In the genomic region with DNA sequence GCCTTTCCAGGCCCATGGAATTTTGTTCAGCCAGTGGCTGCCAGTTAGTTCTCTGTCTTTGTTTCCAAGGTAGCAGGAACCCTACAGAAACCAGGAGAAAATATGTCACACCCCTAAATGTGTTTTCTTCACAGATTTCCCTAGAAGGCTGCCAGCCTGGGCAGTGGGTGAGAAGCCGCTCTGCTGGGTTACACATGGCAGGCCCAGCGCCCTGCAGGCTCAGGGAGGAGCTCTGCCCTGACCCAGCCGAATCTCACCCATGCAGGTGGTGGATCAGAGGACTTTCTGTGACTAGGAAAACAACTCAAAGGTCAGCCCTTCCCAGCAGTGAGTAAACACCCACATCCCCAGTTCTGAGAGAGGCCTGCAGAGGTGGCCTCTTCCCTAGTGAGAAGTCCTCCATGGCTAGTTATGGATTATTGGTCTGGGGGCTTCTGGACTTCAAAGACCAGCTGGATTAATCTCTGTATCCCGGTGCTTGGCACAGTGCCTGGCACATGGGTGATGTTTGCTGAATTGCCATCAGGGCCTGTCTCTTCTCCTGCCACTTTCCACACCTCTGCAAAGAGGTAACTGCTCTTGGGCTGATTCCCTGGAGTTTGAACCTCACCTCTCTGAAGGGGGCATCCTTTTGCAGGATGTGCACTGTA, we compare ENCODE assay signal across 16 cellular contexts. TPM values are rescaled to one million over a fixed set of nuclear protein-coding genes. Genes with fewer than 3 reads are reported as not detected.
DNase-seq lines count a peak whose midpoint lies in the region; ATAC-seq and TF ChIP-seq lines count a peak whose summit lies in the region.
"Had no signal": no experiment of that assay in that cellular context is flagged by ENCODE, and none has a peak within 500 bp of the region (broad histone marks: within the 10 kb centered on the region; RNA-seq: fewer than 3 reads in every experiment).

No MANE protein-coding gene starts in this region.

- POLR2A ChIA-PET in activated CD4-positive, alpha-beta memory T cell treated with anti-CD3 and anti-CD28 coated beads for 36 hours (lab: Charles Lee), result no interaction called here
- POLR2A ChIA-PET in activated CD4-positive, alpha-beta memory T cell treated with anti-CD3 and anti-CD28 coated beads, Interleukin-2, amount 10 ng/mL, durations not matched to agents 7 days and 5 days (lab: Charles Lee), result no interaction called here
- POLR2A ChIA-PET in WTC11 (lab: Charles Lee), result interaction anchor here (0.6 kb wide), 1 partner anchor 22 kb away, joined by 4 read pairs; no protein-coding TSS in a partner anchor
- POLR2A ChIA-PET in T-cell (lab: Charles Lee), result no interaction called here

- no peaks in the 10 kb centered on the region for H3K36me3 Mint-ChIP-seq in activated CD4-positive, alpha-beta memory T cell treated with anti-CD3 and anti-CD28 coated beads for 36 hours
- H3K36me3 Mint-ChIP-seq in activated CD4-positive, alpha-beta memory T cell treated with anti-CD3 and anti-CD28 coated beads, Interleukin-2, amount 10 ng/mL, durations not matched to agents 7 days and 5 days (ENCODE audit: low read depth), result peaks cover 6% of the 10 kb centered on the region
- H3K36me3 Mint-ChIP-seq in WTC11 (no peaks in the 10 kb centered on the region), T-cell (no peaks in the 10 kb centered on the region)
- no peaks in the 10 kb centered on the region for H3K36me3 Mint-ChIP-seq in stimulated activated effector memory CD8-positive, alpha-beta T cell treated with anti-CD3 and anti-CD28 coated beads, Interleukin-12 subunit alpha, Interleukin-12 subunit beta, amount 100 ng/mL, for 72 hours
- H3K36me3 Mint-ChIP-seq: CD8-positive, alpha-beta T cell had no signal

- H3K4me3 Mint-ChIP-seq in activated CD4-positive, alpha-beta memory T cell treated with anti-CD3 and anti-CD28 coated beads for 36 hours, result no peak overlapping the region
- H3K4me3 Mint-ChIP-seq in activated CD4-positive, alpha-beta memory T cell treated with anti-CD3 and anti-CD28 coated beads, Interleukin-2, amount 10 ng/mL, durations not matched to agents 7 days and 5 days, result no peak overlapping the region
- H3K4me3 Mint-ChIP-seq in WTC11 (no peak overlapping the region), T-cell (no peak overlapping the region)
- H3K4me3 Mint-ChIP-seq in stimulated activated effector memory CD8-positive, alpha-beta T cell treated with anti-CD3 and anti-CD28 coated beads, Interleukin-12 subunit alpha, Interleukin-12 subunit beta, amount 100 ng/mL, for 72 hours, result no peak overlapping the region
- H3K4me3 Mint-ChIP-seq: activated T-cell treated with anti-CD3 and anti-CD28 coated beads, Interleukin-2, amount 50 U/mL, for 24 hours; CD8-positive, alpha-beta T cell had no signal

- H3K4me1 Mint-ChIP-seq in activated CD4-positive, alpha-beta memory T cell treated with anti-CD3 and anti-CD28 coated beads for 36 hours (ENCODE audit: low read depth), result peaks cover 24% of the 10 kb centered on the region
- peaks cover 36% of the 10 kb centered on the region for H3K4me1 Mint-ChIP-seq in activated CD4-positive, alpha-beta memory T cell treated with anti-CD3 and anti-CD28 coated beads, Interleukin-2, amount 10 ng/mL, durations not matched to agents 7 days and 5 days
- H3K4me1 Mint-ChIP-seq in WTC11, result peaks cover 15% of the 10 kb centered on the region
- H3K4me1 Mint-ChIP-seq in stimulated activated effector memory CD8-positive, alpha-beta T cell treated with anti-CD3 and anti-CD28 coated beads, Interleukin-12 subunit alpha, Interleukin-12 subunit beta, amount 100 ng/mL, for 72 hours, result peaks cover 19% of the 10 kb centered on the region
- H3K4me1 Mint-ChIP-seq in T-cell, result peaks cover 19 to 23% (median 20%) of the 10 kb centered on the region in 3 donors

- no peaks in the 10 kb centered on the region for H3K27me3 Mint-ChIP-seq in activated CD4-positive, alpha-beta memory T cell treated with anti-CD3 and anti-CD28 coated beads for 36 hours
- peaks cover under 1% of the 10 kb centered on the region for H3K27me3 Mint-ChIP-seq in activated CD4-positive, alpha-beta memory T cell treated with anti-CD3 and anti-CD28 coated beads, Interleukin-2, amount 10 ng/mL, durations not matched to agents 7 days and 5 days
- H3K27me3 Mint-ChIP-seq in WTC11 (ENCODE audit: low read depth), result no peaks in the 10 kb centered on the region
- no peaks in the 10 kb centered on the region for H3K27me3 Mint-ChIP-seq in T-cell
- H3K27me3 Mint-ChIP-seq: activated T-cell treated with anti-CD3 and anti-CD28 coated beads, Interleukin-2, amount 50 U/mL, for 24 hours had no signal

- peak overlapping the region; percentile 20 for H3K27ac Mint-ChIP-seq in activated CD4-positive, alpha-beta memory T cell treated with anti-CD3 and anti-CD28 coated beads for 36 hours
- H3K27ac Mint-ChIP-seq in activated CD4-positive, alpha-beta memory T cell treated with anti-CD3 and anti-CD28 coated beads, Interleukin-2, amount 10 ng/mL, durations not matched to agents 7 days and 5 days, result no peak overlapping the region
- H3K27ac Mint-ChIP-seq in WTC11 (no peak overlapping the region), T-cell (no peak overlapping the region)
- peak overlapping the region; percentile 26 for H3K27ac Mint-ChIP-seq in stimulated activated effector memory CD8-positive, alpha-beta T cell treated with anti-CD3 and anti-CD28 coated beads, Interleukin-12 subunit alpha, Interleukin-12 subunit beta, amount 100 ng/mL, for 72 hours
- H3K27ac Mint-ChIP-seq: activated T-cell treated with anti-CD3 and anti-CD28 coated beads, Interleukin-2, amount 50 U/mL, for 24 hours; CD8-positive, alpha-beta T cell had no signal

- intact Hi-C loops in activated CD4-positive, alpha-beta memory T cell treated with anti-CD3 and anti-CD28 coated beads for 36 hours (cut with micrococcal nuclease), result no loop called here

- DNase-seq in activated CD4-positive, alpha-beta memory T cell treated with anti-CD3 and anti-CD28 coated beads for 36 hours, result no peak
- DNase-seq in activated CD4-positive, alpha-beta memory T cell treated with anti-CD3 and anti-CD28 coated beads, Interleukin-2, amount 10 ng/mL, durations not matched to agents 7 days and 5 days, result no peak
- DNase-seq in WTC11 (ENCODE audit: low spot score) (no peak), left kidney (ENCODE audit: low read depth, low spot score) (peak; percentile 36), T-cell (no peak)
- no peak for DNase-seq in stimulated activated effector memory CD8-positive, alpha-beta T cell treated with anti-CD3 and anti-CD28 coated beads, Interleukin-12 subunit alpha, Interleukin-12 subunit beta, amount 100 ng/mL, for 72 hours (ENCODE audit: low spot score in 2 of 2)
- DNase-seq: activated CD4-positive, alpha-beta T cell treated with anti-CD3 and anti-CD28 coated beads for 1 hour; activated T-cell treated with anti-CD3 and anti-CD28 coated beads, Interleukin-2, amount 50 U/mL, for 24 hours; adrenal gland; CD8-positive, alpha-beta T cell; GOT3; NCI-H1694; NCI-H748 treated with DMSO at 0.1 percent for 48 hours; ovary had no signal

- ATAC-seq in WTC11, result peak; percentile 36; the same call in 1 of the 2 replicates
- peak; percentile 21 for ATAC-seq in stimulated activated effector memory CD8-positive, alpha-beta T cell treated with anti-CD3 and anti-CD28 coated beads, Interleukin-12 subunit alpha, Interleukin-12 subunit beta, amount 100 ng/mL, for 72 hours
- no peak for ATAC-seq in GM21723 (IDR thresholded peaks at IDR 0.05; ENCODE audit: unreplicated experiment)
- ATAC-seq in GM19395 (IDR thresholded peaks at IDR 0.05; ENCODE audit: unreplicated experiment), result no peak
- no peak for ATAC-seq in T-cell (replicated peaks in 1 of 4)
- ATAC-seq: CD8-positive, alpha-beta T cell had no signal

- no peak for TF ChIP-seq CTCF in WTC11 (IDR thresholded peaks at IDR 0.05)

- H3K9me3 Mint-ChIP-seq in activated CD4-positive, alpha-beta memory T cell treated with anti-CD3 and anti-CD28 coated beads for 36 hours, result no peaks in the 10 kb centered on the region
- no peaks in the 10 kb centered on the region for H3K9me3 Mint-ChIP-seq in activated CD4-positive, alpha-beta memory T cell treated with anti-CD3 and anti-CD28 coated beads, Interleukin-2, amount 10 ng/mL, durations not matched to agents 7 days and 5 days
- no peaks in the 10 kb centered on the region for H3K9me3 Mint-ChIP-seq in WTC11
- no peaks in the 10 kb centered on the region for H3K9me3 Mint-ChIP-seq in stimulated activated effector memory CD8-positive, alpha-beta T cell treated with anti-CD3 and anti-CD28 coated beads, Interleukin-12 subunit alpha, Interleukin-12 subunit beta, amount 100 ng/mL, for 72 hours
- no peaks in the 10 kb centered on the region for H3K9me3 Mint-ChIP-seq in T-cell
- H3K9me3 Mint-ChIP-seq: activated T-cell treated with anti-CD3 and anti-CD28 coated beads, Interleukin-2, amount 50 U/mL, for 24 hours; CD8-positive, alpha-beta T cell had no signal

- CTCF ChIA-PET in activated CD4-positive, alpha-beta memory T cell treated with anti-CD3 and anti-CD28 coated beads for 36 hours (lab: Charles Lee), result interaction anchor here (1.1 to 1.9 kb wide), 2 partner anchors 9 to 10 kb away, joined by 3 to 7 read pairs; no protein-coding TSS in a partner anchor
- CTCF ChIA-PET in activated CD4-positive, alpha-beta memory T cell treated with anti-CD3 and anti-CD28 coated beads, Interleukin-2, amount 10 ng/mL, durations not matched to agents 7 days and 5 days (lab: Charles Lee), result interaction anchor here (2.9 kb wide), 1 partner anchor 9 kb away, joined by 14 read pairs; no protein-coding TSS in a partner anchor
- CTCF ChIA-PET in WTC11 (lab: Charles Lee) (interaction anchor here (0.7 to 6.2 kb wide), 2 partner anchors 9 to 256 kb away, joined by 3 to 44 read pairs; no protein-coding TSS in a partner anchor), T-cell (lab: Charles Lee) (no interaction called here)

TF ChIP-seq in WTC11, 78 proteins besides CTCF, POLR2A, EP300 and RAD21 (continues in another document):
- TF ChIP-seq, protein P1, sequence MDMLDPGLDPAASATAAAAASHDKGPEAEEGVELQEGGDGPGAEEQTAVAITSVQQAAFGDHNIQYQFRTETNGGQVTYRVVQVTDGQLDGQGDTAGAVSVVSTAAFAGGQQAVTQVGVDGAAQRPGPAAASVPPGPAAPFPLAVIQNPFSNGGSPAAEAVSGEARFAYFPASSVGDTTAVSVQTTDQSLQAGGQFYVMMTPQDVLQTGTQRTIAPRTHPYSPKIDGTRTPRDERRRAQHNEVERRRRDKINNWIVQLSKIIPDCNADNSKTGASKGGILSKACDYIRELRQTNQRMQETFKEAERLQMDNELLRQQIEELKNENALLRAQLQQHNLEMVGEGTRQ (CRISPR knock-in tag; IDR thresholded peaks at IDR 0.05), result no peak
- TF ChIP-seq, protein P2, sequence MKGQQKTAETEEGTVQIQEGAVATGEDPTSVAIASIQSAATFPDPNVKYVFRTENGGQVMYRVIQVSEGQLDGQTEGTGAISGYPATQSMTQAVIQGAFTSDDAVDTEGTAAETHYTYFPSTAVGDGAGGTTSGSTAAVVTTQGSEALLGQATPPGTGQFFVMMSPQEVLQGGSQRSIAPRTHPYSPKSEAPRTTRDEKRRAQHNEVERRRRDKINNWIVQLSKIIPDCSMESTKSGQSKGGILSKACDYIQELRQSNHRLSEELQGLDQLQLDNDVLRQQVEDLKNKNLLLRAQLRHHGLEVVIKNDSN (CRISPR knock-in tag; IDR thresholded peaks at IDR 0.05), result no peak

RNA-seq across cellular contexts. Expression of gene BDH1, which starts 34.7 kb away (rescaled TPM):
- 10 to 100 TPM; 86.6 to 90.5 TPM for total RNA-seq in activated CD4-positive, alpha-beta memory T cell treated with anti-CD3 and anti-CD28 coated beads for 36 hours
- 10 to 100 TPM; 54.2 to 55.8 TPM for total RNA-seq in activated CD4-positive, alpha-beta memory T cell treated with anti-CD3 and anti-CD28 coated beads, Interleukin-2, amount 10 ng/mL, durations not matched to agents 7 days and 5 days
- total RNA-seq in WTC11 (2021), result 26.8 to 32.5 TPM (median 29.9 TPM) in 3 replicates
- total RNA-seq in T-cell, result 10 to 100 TPM; 31.1 to 74.7 (median 68.9) TPM

Comparison
In these comparisons a context has a peak if more than half of its experiments do, and no peak if none do; other contexts are left out.
1. H3K27ac Mint-ChIP-seq: peak in activated CD4-positive, alpha-beta memory T cell treated with anti-CD3 and anti-CD28 coated beads for 36 hours (single experiment) and stimulated activated effector memory CD8-positive, alpha-beta T cell treated with anti-CD3 and anti-CD28 coated beads, Interleukin-12 subunit alpha, Interleukin-12 subunit beta, amount 100 ng/mL, for 72 hours (single experiment); none in activated CD4-positive, alpha-beta memory T cell treated with anti-CD3 and anti-CD28 coated beads, Interleukin-2, amount 10 ng/mL, durations not matched to agents 7 days and 5 days (single experiment), WTC11 (single experiment) and T-cell (0 of 2).
2. ATAC-seq: peak in WTC11 (single experiment) and stimulated activated effector memory CD8-positive, alpha-beta T cell treated with anti-CD3 and anti-CD28 coated beads, Interleukin-12 subunit alpha, Interleukin-12 subunit beta, amount 100 ng/mL, for 72 hours (single experiment); none in GM21723 (single experiment), GM19395 (single experiment) and T-cell (0 of 4).
3. CTCF ChIA-PET loops: an anchor here in activated CD4-positive, alpha-beta memory T cell treated with anti-CD3 and anti-CD28 coated beads for 36 hours (1.1 to 1.9 kb wide), activated CD4-positive, alpha-beta memory T cell treated with anti-CD3 and anti-CD28 coated beads, Interleukin-2, amount 10 ng/mL, durations not matched to agents 7 days and 5 days (2.9 kb wide) and WTC11 (0.7 to 6.2 kb wide); none called in T-cell.